In the genomic region with DNA sequence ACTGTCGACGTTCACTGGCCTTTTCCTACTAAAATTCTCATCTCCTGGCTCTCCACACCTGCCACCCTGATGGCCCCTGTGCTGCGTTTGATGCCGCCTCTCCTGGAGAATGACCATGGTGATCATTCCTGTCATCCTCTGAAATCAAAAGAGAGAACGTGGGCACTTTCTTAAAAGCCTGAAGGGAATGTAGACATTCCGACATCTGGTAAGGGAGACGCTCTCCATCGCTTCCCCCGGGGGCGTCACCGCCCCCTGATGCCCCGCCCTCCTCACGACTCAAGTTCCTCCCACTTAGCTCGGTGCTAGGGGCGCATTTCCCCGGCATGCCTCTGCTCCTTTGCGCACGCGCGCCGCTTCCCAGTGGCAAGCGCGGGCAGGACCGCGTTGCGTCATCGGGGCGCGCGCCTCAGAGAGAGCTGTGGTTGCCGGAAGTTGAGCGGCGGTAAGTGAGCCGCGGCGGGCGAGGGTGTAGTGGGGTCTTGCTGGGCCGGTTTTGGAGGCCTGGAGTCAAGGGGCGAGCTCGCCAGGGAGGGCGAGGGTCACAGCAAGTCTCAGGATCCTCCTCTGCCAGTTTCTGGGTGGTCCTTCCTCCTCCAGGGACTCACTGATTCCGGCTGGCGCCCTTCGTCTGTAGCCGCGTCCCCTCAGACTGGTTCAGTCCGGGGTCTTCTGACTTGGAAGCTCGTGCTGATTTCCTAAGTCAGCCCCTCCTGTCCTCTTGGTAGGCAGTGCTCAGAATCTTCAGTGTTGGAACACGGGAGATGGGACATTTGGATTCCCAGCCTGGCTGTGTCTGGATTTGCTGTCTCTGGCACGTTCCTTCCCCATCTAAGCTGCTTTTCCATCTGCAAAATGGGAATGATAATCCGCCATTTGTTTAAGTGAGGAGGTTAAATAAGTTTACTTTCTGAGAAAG, we compare ENCODE assay signal across 9 cellular contexts. TPM values are rescaled to one million over a fixed set of nuclear protein-coding genes. Genes with fewer than 3 reads are reported as not detected.
A peak's percentile ranks its signal among the peaks of the same experiment; 100 is the strongest.
DNase-seq lines count a peak whose midpoint lies in the region; ATAC-seq, FAIRE-seq and TF ChIP-seq lines count a peak whose summit lies in the region.
"Had no signal": no experiment of that assay in that cellular context is flagged by ENCODE, and none has a peak within 500 bp of the region (broad histone marks: within the 10 kb centered on the region; RNA-seq: fewer than 3 reads in every experiment).

A gene with protein sequence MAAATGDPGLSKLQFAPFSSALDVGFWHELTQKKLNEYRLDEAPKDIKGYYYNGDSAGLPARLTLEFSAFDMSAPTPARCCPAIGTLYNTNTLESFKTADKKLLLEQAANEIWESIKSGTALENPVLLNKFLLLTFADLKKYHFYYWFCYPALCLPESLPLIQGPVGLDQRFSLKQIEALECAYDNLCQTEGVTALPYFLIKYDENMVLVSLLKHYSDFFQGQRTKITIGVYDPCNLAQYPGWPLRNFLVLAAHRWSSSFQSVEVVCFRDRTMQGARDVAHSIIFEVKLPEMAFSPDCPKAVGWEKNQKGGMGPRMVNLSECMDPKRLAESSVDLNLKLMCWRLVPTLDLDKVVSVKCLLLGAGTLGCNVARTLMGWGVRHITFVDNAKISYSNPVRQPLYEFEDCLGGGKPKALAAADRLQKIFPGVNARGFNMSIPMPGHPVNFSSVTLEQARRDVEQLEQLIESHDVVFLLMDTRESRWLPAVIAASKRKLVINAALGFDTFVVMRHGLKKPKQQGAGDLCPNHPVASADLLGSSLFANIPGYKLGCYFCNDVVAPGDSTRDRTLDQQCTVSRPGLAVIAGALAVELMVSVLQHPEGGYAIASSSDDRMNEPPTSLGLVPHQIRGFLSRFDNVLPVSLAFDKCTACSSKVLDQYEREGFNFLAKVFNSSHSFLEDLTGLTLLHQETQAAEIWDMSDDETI (plus strand): TSS at position 412 of the 919 bp plus-strand sequence. CDS start 26,299 bp downstream, outside the sequence.

- peak; percentile 95 for TF ChIP-seq POLR2A in GM19099 (IDR thresholded peaks at IDR 0.05; ENCODE audit: extremely low read depth, insufficient read length, low read depth)

- intact Hi-C loops in kidney (cut with DNase I), result no loop called here

- DNase-seq in AML-193 (lab: John Stamatoyannopoulos, UW) (peak; percentile 98), NCI-H510A (lab: John Stamatoyannopoulos, UW) (peak; percentile 77), cerebellum (ENCODE audit: low spot score) (peak; percentile 96), kidney (peak; percentile 99)
- peak; percentile 95 for DNase-seq in activated CD4-positive, alpha-beta T cell treated with anti-CD3 and anti-CD28 coated beads for 1 hour
- DNase-seq in stimulated activated CD4-positive, alpha-beta T cell treated with anti-CD3 and anti-CD28 coated beads, Interleukin-15, amount 100 ng/mL, for 24 hours, result peak; percentile 98

- FAIRE-seq in kidney (lab: Jason Lieb, UNC), result no peak
- FAIRE-seq: islet of Langerhans had no signal

- H3K27ac ChIP-seq in kidney (ENCODE audit: low read depth in 2 of 2, low read length in 2 of 2), result peak within 1 kb of the TSS; percentile 67 to 74

- H3K36me3 ChIP-seq in kidney (ENCODE audit: control insufficient read depth in 1 of 2, insufficient read depth in 2 of 2, low read length in 2 of 2), result peaks cover 0 to 4% of the 10 kb centered on the region in 2 donors

- TF ChIP-seq CTCF in kidney (IDR thresholded peaks at IDR 0.05; ENCODE audit: borderline replicate concordance, extremely low read depth, insufficient read depth), result no peak

- H3K9me3 ChIP-seq in kidney (ENCODE audit: control insufficient read depth in 1 of 2, low read length in 2 of 2), result no peaks in the 10 kb centered on the region

- H3K4me1 ChIP-seq in kidney (ENCODE audit: control insufficient read depth in 1 of 2, insufficient read depth in 1 of 2, low read depth in 1 of 2, low read length in 2 of 2), result peaks cover 8 to 12% of the 10 kb centered on the region in 2 donors

- H3K4me3 ChIP-seq in kidney (ENCODE audit: low read length in 2 of 2), result peak within 1 kb of the TSS; percentile 96 to 100

- peak within 1 kb of the TSS; percentile 91 to 99 for H3K9ac ChIP-seq in kidney (ENCODE audit: low read length in 2 of 2)

- ATAC-seq in HG03432 (IDR thresholded peaks at IDR 0.05; ENCODE audit: unreplicated experiment), result peak; percentile 98

RNA-seq across cellular contexts. Expression of the gene that starts here (rescaled TPM):
- total RNA-seq in cerebellum (44.1 TPM), kidney (54.9 TPM)
- polyA plus RNA-seq in kidney (ENCODE audit: insufficient read depth, low read depth, low replicate concordance), result 15.3 TPM

Comparison
In these comparisons a context has a peak if more than half of its experiments do, and no peak if none do; other contexts are left out.
1. Peak in every context shown above with its lines: DNase-seq, ATAC-seq, H3K4me3 ChIP-seq and H3K27ac ChIP-seq.